In genomic region chr9:35079426-35080341, GRCh38 we compare ENCODE assay signal across 1 cellular context.
TF ChIP-seq lines count a peak whose summit lies in the region.

Gene FANCG (minus strand): TSS chr9:35079942. CDS start chr9:35079524, 418 bp downstream.

TF ChIP-seq in HepG2, 621 proteins besides CTCF, POLR2A, EP300 and RAD21 (continued from another document and continues in another):
- TF ChIP-seq PRDM10 (CRISPR knock-in tag; IDR thresholded peaks at IDR 0.05; ENCODE audit: low read depth) (peak; percentile 89), ZSCAN30 (CRISPR knock-in tag; IDR thresholded peaks at IDR 0.05) (no peak), ISL2 (CRISPR knock-in tag; IDR thresholded peaks at IDR 0.05) (no peak; the same call in none of the 2 replicates), ELF1 (CRISPR knock-in tag; IDR thresholded peaks at IDR 0.05) (peak; percentile 89), FOSL2 (CRISPR knock-in tag; IDR thresholded peaks at IDR 0.05) (0 out of 2 replicates have a peak, but pooled peaks have one; percentile 14), MAFK (conservative IDR thresholded peaks at IDR 0.05 in 1 of 2, IDR thresholded peaks at IDR 0.05 in 1 of 2; ENCODE audit: low read length in 2 of 2) (no peak), MYPOP (CRISPR knock-in tag; IDR thresholded peaks at IDR 0.05) (peak; percentile 49; the same call in 1 of the 2 replicates), TBP (CRISPR knock-in tag; IDR thresholded peaks at IDR 0.05) (no peak), HBP1 (CRISPR knock-in tag; IDR thresholded peaks at IDR 0.05; ENCODE audit: low read depth) (no peak; the same call in 1 of the 2 replicates), RBFOX2 (IDR thresholded peaks at IDR 0.05; ENCODE audit: low read depth, low read length) (peak; percentile 74), RERE (CRISPR knock-in tag; IDR thresholded peaks at IDR 0.05; ENCODE audit: low read depth) (no peak), ZSCAN20 (CRISPR knock-in tag; IDR thresholded peaks at IDR 0.05; ENCODE audit: borderline replicate concordance) (peak; percentile 32; the same call in 1 of the 2 replicates), ZNF3 (CRISPR knock-in tag; IDR thresholded peaks at IDR 0.05) (no peak), SNAPC4 (CRISPR knock-in tag; IDR thresholded peaks at IDR 0.05) (no peak; the same call in 1 of the 2 replicates), ZNF335 (CRISPR knock-in tag; IDR thresholded peaks at IDR 0.05) (peak; percentile 51; the same call in 1 of the 2 replicates), SOX6 (IDR thresholded peaks at IDR 0.05) (no peak), SOX6 (CRISPR knock-in tag; IDR thresholded peaks at IDR 0.05) (no peak; the same call in none of the 2 replicates), ZNF414 (CRISPR knock-in tag; IDR thresholded peaks at IDR 0.05) (no peak), ZNF10 (CRISPR knock-in tag; IDR thresholded peaks at IDR 0.05; ENCODE audit: borderline replicate concordance, low read depth) (no peak), ARHGAP35 (CRISPR knock-in tag; IDR thresholded peaks at IDR 0.05; ENCODE audit: borderline replicate concordance) (peak; percentile 79; the same call in 1 of the 2 replicates), AKAP8 (CRISPR knock-in tag; IDR thresholded peaks at IDR 0.05) (no peak), MLXIP (CRISPR knock-in tag; IDR thresholded peaks at IDR 0.05; ENCODE audit: borderline replicate concordance) (no peak), ZNF589 (CRISPR knock-in tag; conservative IDR thresholded peaks at IDR 0.05) (peak; percentile 81; the same call in 1 of the 2 replicates), ZFYVE20 (CRISPR knock-in tag; IDR thresholded peaks at IDR 0.05; ENCODE audit: borderline replicate concordance, low read depth) (no peak), FOXM1 (CRISPR knock-in tag; IDR thresholded peaks at IDR 0.05) (no peak), ZNF280B (CRISPR knock-in tag; IDR thresholded peaks at IDR 0.05; ENCODE audit: borderline replicate concordance) (peak; percentile 89; the same call in 1 of the 2 replicates), KDM6A (CRISPR knock-in tag; IDR thresholded peaks at IDR 0.05; ENCODE audit: low read depth) (no peak), KMT2B (CRISPR knock-in tag; IDR thresholded peaks at IDR 0.05) (peak; percentile 61), MEIS1 (CRISPR knock-in tag; IDR thresholded peaks at IDR 0.05; ENCODE audit: borderline replicate concordance) (peak; percentile 60), ATF7-NPFF (CRISPR knock-in tag; IDR thresholded peaks at IDR 0.05; ENCODE audit: low read depth) (peak; percentile 53), ZNF317 (CRISPR knock-in tag; IDR thresholded peaks at IDR 0.05) (peak; percentile 78; the same call in 1 of the 2 replicates), REL (CRISPR knock-in tag; conservative IDR thresholded peaks at IDR 0.05) (0 out of 2 replicates have a peak, but pooled peaks have one; percentile 56), SOX13 (IDR thresholded peaks at IDR 0.05) (no peak), SOX13 (CRISPR knock-in tag; conservative IDR thresholded peaks at IDR 0.05 in 1 of 2, IDR thresholded peaks at IDR 0.05 in 1 of 2) (peak in 1 of 2 experiments; percentile 22; a peak in 1 of 4 replicates), NFRKB (IDR thresholded peaks at IDR 0.05) (no peak), ZNF749 (CRISPR knock-in tag; IDR thresholded peaks at IDR 0.05; ENCODE audit: borderline replicate concordance) (peak; percentile 82; the same call in 1 of the 2 replicates), ZNF24 (IDR thresholded peaks at IDR 0.05) (no peak)
